ENCODE assay signal across 7 cellular contexts in the genomic region with DNA sequence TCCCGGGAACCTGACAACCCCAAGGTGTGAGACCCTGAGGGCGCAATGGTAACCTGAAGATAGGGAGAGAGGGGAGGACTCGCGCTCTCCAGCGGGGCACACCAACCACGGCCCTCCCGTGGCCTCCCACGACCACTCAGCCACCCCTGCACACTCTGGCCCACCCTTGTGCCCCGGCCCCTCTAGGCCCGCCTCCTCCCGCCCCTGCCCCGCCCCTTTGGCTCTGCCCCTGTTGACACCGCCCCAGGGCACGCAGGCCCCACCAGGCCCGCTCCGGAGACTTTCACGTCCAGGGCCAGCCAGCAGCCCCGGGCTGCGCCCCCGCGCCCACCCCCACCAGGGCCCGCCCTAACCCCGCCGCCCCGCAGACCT. TPM values are rescaled to one million over a fixed set of nuclear protein-coding genes. Genes with fewer than 3 reads are reported as not detected.
DNase-seq lines count a peak whose midpoint lies in the region; ATAC-seq and TF ChIP-seq lines count a peak whose summit lies in the region.
"Had no signal": no experiment of that assay in that cellular context is flagged by ENCODE, and none has a peak within 500 bp of the region (broad histone marks: within the 10 kb centered on the region; RNA-seq: fewer than 3 reads in every experiment).

No MANE protein-coding gene starts in this region.

- ATAC-seq in upper lobe of left lung (ENCODE audit: low FRiP score in 2 of 2) = peak in 1 of 2 donors; percentile 2
- no peak for ATAC-seq in GM18498 (IDR thresholded peaks at IDR 0.05; ENCODE audit: unreplicated experiment)

- peak overlapping the region; percentile 72 for H3K4me3 Mint-ChIP-seq in activated naive CD4-positive, alpha-beta T cell treated with anti-CD3 and anti-CD28 coated beads, Interleukin-2, amount 10 ng/mL, durations not matched to agents 7 days and 5 days

- H3K27ac Mint-ChIP-seq in activated naive CD4-positive, alpha-beta T cell treated with anti-CD3 and anti-CD28 coated beads, Interleukin-2, amount 10 ng/mL, durations not matched to agents 7 days and 5 days = peak overlapping the region; percentile 94

- H3K27ac ChIP-seq in left ventricle myocardium inferior (replicated peaks) (no peak overlapping the region), upper lobe of left lung (peak overlapping the region in 1 of 4 donors; percentile 8)

- peaks cover 92% of the 10 kb centered on the region for H3K4me1 Mint-ChIP-seq in activated naive CD4-positive, alpha-beta T cell treated with anti-CD3 and anti-CD28 coated beads, Interleukin-2, amount 10 ng/mL, durations not matched to agents 7 days and 5 days

- H3K27me3 ChIP-seq in left ventricle myocardium inferior (ENCODE audit: low read depth) (peaks cover 40% of the 10 kb centered on the region), upper lobe of left lung (peaks cover 0 to 22% (median 3%) of the 10 kb centered on the region in 4 donors)

- TF ChIP-seq EP300 in upper lobe of left lung (IDR thresholded peaks at IDR 0.05) = no peak

- TF ChIP-seq CTCF in left ventricle myocardium inferior (IDR thresholded peaks at IDR 0.05; ENCODE audit: borderline replicate concordance) (no peak), upper lobe of left lung (IDR thresholded peaks at IDR 0.05) (no peak)

- CTCF ChIA-PET in activated naive CD4-positive, alpha-beta T cell treated with anti-CD3 and anti-CD28 coated beads, Interleukin-2, amount 10 ng/mL, durations not matched to agents 7 days and 5 days (lab: Charles Lee) = no interaction called here

- 76% methylated on average over 12 of the region's 25 CpGs; no CpG with 5 or more reads in 1 of the 2 donors for WGBS in upper lobe of left lung, 2 donors

- H3K4me3 ChIP-seq in left ventricle myocardium inferior = peak overlapping the region; percentile 57
- H3K4me3 ChIP-seq in upper lobe of left lung = peak overlapping the region in 3 of 4 donors; percentile 23 to 41 (median 30)

- no peak for TF ChIP-seq POLR2A in upper lobe of left lung (IDR thresholded peaks at IDR 0.05)

- H3K4me1 ChIP-seq in left ventricle myocardium inferior (peaks cover 74% of the 10 kb centered on the region), upper lobe of left lung (peaks cover 42 to 61% (median 50%) of the 10 kb centered on the region in 4 donors)

- H3K9me3 ChIP-seq in left ventricle myocardium inferior (replicated peaks) (no peaks in the 10 kb centered on the region), upper lobe of left lung (no peaks in the 10 kb centered on the region)

- peaks cover 11% of the 10 kb centered on the region for H3K27me3 Mint-ChIP-seq in activated naive CD4-positive, alpha-beta T cell treated with anti-CD3 and anti-CD28 coated beads, Interleukin-2, amount 10 ng/mL, durations not matched to agents 7 days and 5 days

- no peaks in the 10 kb centered on the region for H3K9me3 Mint-ChIP-seq in activated naive CD4-positive, alpha-beta T cell treated with anti-CD3 and anti-CD28 coated beads, Interleukin-2, amount 10 ng/mL, durations not matched to agents 7 days and 5 days

- H3K36me3 ChIP-seq in left ventricle myocardium inferior (no peaks in the 10 kb centered on the region), upper lobe of left lung (peaks cover 0 to 5% (median 0%) of the 10 kb centered on the region in 4 donors)

- DNase-seq in activated naive CD4-positive, alpha-beta T cell treated with anti-CD3 and anti-CD28 coated beads, Interleukin-2, amount 10 ng/mL, durations not matched to agents 7 days and 5 days = no peak
- DNase-seq in activated naive CD4-positive, alpha-beta T cell treated with anti-CD3 and anti-CD28 coated beads, Interleukin-2, amount 50 U/mL, for 16 hours = no peak
- no peak for DNase-seq in left ventricle myocardium inferior
- no peak for DNase-seq in upper lobe of left lung
- no peak for DNase-seq in OCI-M2 (lab: John Stamatoyannopoulos, UW; ENCODE audit: unreplicated experiment)

- intact Hi-C loops in left ventricle myocardium inferior (cut with micrococcal nuclease) = no loop called here

- H3K36me3 Mint-ChIP-seq in activated naive CD4-positive, alpha-beta T cell treated with anti-CD3 and anti-CD28 coated beads, Interleukin-2, amount 10 ng/mL, durations not matched to agents 7 days and 5 days = peaks cover 31% of the 10 kb centered on the region

RNA-seq across cellular contexts. Expression of gene ATG9B, which starts 11.0 kb away (rescaled TPM):
- total RNA-seq in left ventricle myocardium inferior (not detected), upper lobe of left lung (1 to 10 TPM in 3 of 6 donors, under 1 TPM in 3; 0.46 to 5.2 (median 1.0) TPM)

RNA-seq across cellular contexts. Expression of gene ABCB8, which starts 14.9 kb away (rescaled TPM):
- total RNA-seq in left ventricle myocardium inferior (28.3 TPM), upper lobe of left lung (10 to 100 TPM; 38.3 to 58.7 (median 42.5) TPM)

RNA-seq across cellular contexts. Expression of gene NOS3, which starts 22.5 kb away (rescaled TPM):
- total RNA-seq in left ventricle myocardium inferior = 12.6 TPM
- total RNA-seq in upper lobe of left lung = 10 to 100 TPM in 4 of 6 donors, 1 to 10 TPM in 2; 3.1 to 95.3 (median 16.2) TPM
- total RNA-seq: LHCN-M2 had no signal

RNA-seq across cellular contexts. Expression of gene ASIC3, which starts 35.0 kb away (rescaled TPM):
- total RNA-seq in left ventricle myocardium inferior (5.3 TPM), upper lobe of left lung (10 to 100 TPM in 2 of 6 donors, 1 to 10 TPM in 4; 2.1 to 37.7 (median 4.0) TPM)

RNA-seq across cellular contexts. Expression of gene KCNH2, which starts 35.2 kb away (rescaled TPM):
- total RNA-seq in left ventricle myocardium inferior = 94.1 TPM
- total RNA-seq in upper lobe of left lung = 1 to 10 TPM in 5 of 6 donors, under 1 TPM in 1; 0.59 to 5.7 (median 3.1) TPM
